Comparison of ENCODE assay signal across 33 cellular contexts in the genomic region with DNA sequence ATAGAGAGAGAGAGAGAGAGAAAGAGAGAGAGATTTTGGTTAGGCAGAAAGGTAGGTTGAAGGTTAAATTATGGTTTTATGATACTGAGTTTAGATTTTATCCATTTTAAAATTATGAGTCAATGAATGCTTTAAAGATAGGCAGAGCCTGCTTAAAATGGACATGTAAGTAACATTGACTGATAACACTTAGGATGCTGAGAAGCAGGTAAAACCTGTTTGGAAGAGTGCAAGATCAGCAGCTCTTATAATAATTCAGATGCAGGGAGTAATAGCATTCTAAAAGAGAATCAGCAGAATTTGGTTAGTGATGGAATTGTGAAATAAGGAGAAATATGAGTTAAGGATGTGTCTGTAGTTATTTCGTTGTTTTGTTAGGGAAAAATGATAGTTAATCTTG.
"Had no signal": no experiment of that assay in that cellular context is flagged by ENCODE, and none has a peak within 500 bp of the region (broad histone marks: within the 10 kb centered on the region; RNA-seq: fewer than 3 reads in every experiment).

No MANE protein-coding gene starts in this region.

- DNase-seq: activated CD4-positive, alpha-beta T cell treated with anti-CD3 and anti-CD28 coated beads for 36 hours; activated CD4-positive, alpha-beta T cell treated with anti-CD3 and anti-CD28 coated beads, Interleukin-2, amount 10 ng/mL, durations not matched to agents 7 days and 5 days; activated CD4-positive, alpha-beta T cell treated with anti-CD3 and anti-CD28 coated beads, Interleukin-2, amount 50 U/mL, for 48 hours; activated CD8-positive, alpha-beta T cell treated with anti-CD3 and anti-CD28 coated beads, Interleukin-2, amount 10 ng/mL, durations not matched to agents 7 days and 5 days; activated gamma-delta T cell; activated naive CD4-positive, alpha-beta T cell treated with Interleukin-2 at 50 U/mL for 16 hours; activated naive CD8-positive, alpha-beta T cell treated with anti-CD3 and anti-CD28 coated beads, Interleukin-2, amount 10 ng/mL, durations not matched to agents 7 days and 5 days; activated T-cell treated with anti-CD3 and anti-CD28 coated beads, Interleukin-2, amount 50 U/mL, for 24 hours; body of pancreas; caudate nucleus; Karpas-422; KBM-7; MG63; NCI-H1048; NCI-H1417; NCI-H146; NCI-H187; NCI-H2029 treated with DMSO at 0.1 percent for 48 hours; NCI-H524; NCI-H69; NK-92 treated with Interleukin-12 subunit alpha and Interleukin-12 subunit beta, amount 100 ng/mL, for 24 hours; PC-9; SW 1271; T-helper 1 cell; T-helper 9 cell had no signal

- H3K36me3 ChIP-seq: breast epithelium, MG63 had no signal

- H3K27ac Mint-ChIP-seq: activated CD4-positive, alpha-beta T cell treated with anti-CD3 and anti-CD28 coated beads for 36 hours; activated CD4-positive, alpha-beta T cell treated with anti-CD3 and anti-CD28 coated beads, Interleukin-2, amount 10 ng/mL, durations not matched to agents 7 days and 5 days; activated CD8-positive, alpha-beta T cell treated with anti-CD3 and anti-CD28 coated beads, Interleukin-2, amount 10 ng/mL, durations not matched to agents 7 days and 5 days; activated naive CD4-positive, alpha-beta T cell treated with anti-CD3 and anti-CD28 coated beads, Interleukin-2, amount 50 U/mL, for 24 hours; activated naive CD8-positive, alpha-beta T cell treated with anti-CD3 and anti-CD28 coated beads, Interleukin-2, amount 10 ng/mL, durations not matched to agents 7 days and 5 days; activated T-cell treated with anti-CD3 and anti-CD28 coated beads, Interleukin-2, amount 50 U/mL, for 24 hours; activated T-helper 2 cell treated with anti-CD3 and anti-CD28 coated beads, Interferon-gamma antibody, Interleukin-2, Interleukin-4, amounts not matched to agents 10 μg/mL and 5 μg/mL and 100 μg/mL, durations not matched to agents 14 hours and 24 hours and 36 hours had no signal

- H3K9me3 Mint-ChIP-seq: activated CD4-positive, alpha-beta T cell treated with anti-CD3 and anti-CD28 coated beads, Interleukin-2, amount 10 ng/mL, durations not matched to agents 7 days and 5 days; activated naive CD4-positive, alpha-beta T cell treated with anti-CD3 and anti-CD28 coated beads, Interleukin-2, amount 50 U/mL, for 24 hours; activated naive CD8-positive, alpha-beta T cell treated with anti-CD3 and anti-CD28 coated beads, Interleukin-2, amount 10 ng/mL, durations not matched to agents 7 days and 5 days; activated T-cell treated with anti-CD3 and anti-CD28 coated beads, Interleukin-2, amount 50 U/mL, for 24 hours; activated T-helper 2 cell treated with anti-CD3 and anti-CD28 coated beads, Interferon-gamma antibody, Interleukin-2, Interleukin-4, amounts not matched to agents 10 μg/mL and 5 μg/mL and 100 μg/mL, durations not matched to agents 14 hours and 24 hours and 36 hours had no signal

- ATAC-seq: activated CD4-positive, alpha-beta T cell treated with anti-CD3 and anti-CD28 coated beads for 36 hours; activated CD4-positive, CD25-positive, alpha-beta regulatory T cell treated with anti-CD3 and anti-CD28 coated beads, Interleukin-2, amount 50 U/mL, for 24 hours; activated CD8-positive, alpha-beta T cell treated with anti-CD3 and anti-CD28 coated beads, Interleukin-2, amount 10 ng/mL, durations not matched to agents 7 days and 5 days; body of pancreas; Right ventricle myocardium inferior had no signal

- H3K4me3 Mint-ChIP-seq: activated CD4-positive, alpha-beta T cell treated with anti-CD3 and anti-CD28 coated beads for 36 hours; activated CD4-positive, alpha-beta T cell treated with anti-CD3 and anti-CD28 coated beads, Interleukin-2, amount 10 ng/mL, durations not matched to agents 7 days and 5 days; activated CD8-positive, alpha-beta T cell treated with anti-CD3 and anti-CD28 coated beads, Interleukin-2, amount 10 ng/mL, durations not matched to agents 7 days and 5 days; activated naive CD4-positive, alpha-beta T cell treated with anti-CD3 and anti-CD28 coated beads, Interleukin-2, amount 50 U/mL, for 24 hours; activated naive CD8-positive, alpha-beta T cell treated with anti-CD3 and anti-CD28 coated beads, Interleukin-2, amount 10 ng/mL, durations not matched to agents 7 days and 5 days; activated T-cell treated with anti-CD3 and anti-CD28 coated beads, Interleukin-2, amount 50 U/mL, for 24 hours had no signal

- H3K36me3 Mint-ChIP-seq: activated naive CD4-positive, alpha-beta T cell treated with anti-CD3 and anti-CD28 coated beads, Interleukin-2, amount 50 U/mL, for 24 hours; activated naive CD8-positive, alpha-beta T cell treated with anti-CD3 and anti-CD28 coated beads, Interleukin-2, amount 10 ng/mL, durations not matched to agents 7 days and 5 days had no signal

- H3K4me3 ChIP-seq: body of pancreas, breast epithelium, MG63, PC-9 had no signal

- H3K27me3 ChIP-seq: body of pancreas, breast epithelium, MG63 had no signal

- H3K27me3 Mint-ChIP-seq: activated CD4-positive, alpha-beta T cell treated with anti-CD3 and anti-CD28 coated beads for 36 hours; activated CD4-positive, alpha-beta T cell treated with anti-CD3 and anti-CD28 coated beads, Interleukin-2, amount 10 ng/mL, durations not matched to agents 7 days and 5 days; activated naive CD4-positive, alpha-beta T cell treated with anti-CD3 and anti-CD28 coated beads, Interleukin-2, amount 50 U/mL, for 24 hours; activated naive CD8-positive, alpha-beta T cell treated with anti-CD3 and anti-CD28 coated beads, Interleukin-2, amount 10 ng/mL, durations not matched to agents 7 days and 5 days; activated T-cell treated with anti-CD3 and anti-CD28 coated beads, Interleukin-2, amount 50 U/mL, for 24 hours had no signal

- FAIRE-seq: astrocyte, colon, RCC 7860 had no signal
